16 cellular contexts compared by ENCODE assay signal in the genomic region with DNA sequence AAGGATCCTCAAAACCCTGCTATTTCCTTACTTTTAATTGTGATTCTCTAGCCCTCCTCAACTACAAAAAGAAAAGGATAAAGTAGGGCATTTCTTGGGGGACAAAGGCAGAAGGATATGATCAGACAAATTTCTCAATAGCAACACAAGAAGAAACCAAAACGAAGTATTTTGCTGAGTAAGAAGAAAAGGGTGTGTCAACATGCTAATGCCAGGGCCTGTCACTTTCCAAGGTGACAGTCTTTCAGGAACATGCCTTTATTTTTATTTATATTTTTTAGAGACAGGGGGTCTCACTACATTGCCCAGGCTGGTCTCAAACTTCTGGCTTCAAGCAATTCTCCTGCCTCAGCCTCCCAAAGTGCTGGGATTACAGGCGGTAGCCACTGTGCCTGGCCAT.
"Had no signal": no experiment of that assay in that cellular context is flagged by ENCODE, and none has a peak within 500 bp of the region (broad histone marks: within the 10 kb centered on the region; RNA-seq: fewer than 3 reads in every experiment).

No MANE protein-coding gene starts in this region.

- H3K27ac ChIP-seq: colonic mucosa, parathyroid adenoma, tibial nerve had no signal

- H3K4me1 ChIP-seq: colonic mucosa, parathyroid adenoma, tibial nerve had no signal

- ATAC-seq: heart left ventricle, left lobe of liver, SK-N-SH treated with all-trans-retinoic acid at 6 μM for 48 hours had no signal

- DNase-seq: activated B cell treated with CpG ODN at 0.5 μM for 24 hours; activated CD4-positive, alpha-beta T cell treated with anti-CD3 and anti-CD28 coated beads, Interleukin-2, amount 50 U/mL, for 1 hour; activated naive CD4-positive, alpha-beta T cell; activated T-cell treated with anti-CD3 and anti-CD28 coated beads, Interleukin-2, amount 50 U/mL, for 1 hour; colonic mucosa; heart left ventricle; mesenchymal stem cell; retina; small intestine had no signal

- H3K9ac ChIP-seq: parathyroid adenoma had no signal

- H3K27me3 ChIP-seq: colonic mucosa, heart left ventricle, tibial nerve had no signal

- H3K36me3 ChIP-seq: colonic mucosa had no signal

- H2AFZ ChIP-seq: parathyroid adenoma had no signal

- FAIRE-seq: astrocyte, frontal cortex, small intestine had no signal

- H3K9me3 ChIP-seq: colonic mucosa, heart left ventricle, tibial nerve had no signal

- H3K27ac Mint-ChIP-seq: activated B cell treated with CpG ODN at 0.5 μM for 24 hours had no signal

- H3K27me3 Mint-ChIP-seq: activated B cell treated with CpG ODN at 0.5 μM for 24 hours; stimulated activated memory B cell treated with anti-CD40 and anti-IgM and Interleukin-4, amounts not matched to agents 10 μg/mL and 1 μg/mL and 100 μg/mL, for 72 hours had no signal

- H3K4me3 ChIP-seq: colonic mucosa, heart left ventricle, tibial nerve had no signal

- H3K4me3 Mint-ChIP-seq: activated B cell treated with CpG ODN at 0.5 μM for 24 hours; stimulated activated memory B cell treated with anti-CD40 and anti-IgM and Interleukin-4, amounts not matched to agents 10 μg/mL and 1 μg/mL and 100 μg/mL, for 72 hours had no signal

- H3K9me3 Mint-ChIP-seq: activated B cell treated with CpG ODN at 0.5 μM for 24 hours; stimulated activated memory B cell treated with anti-CD40 and anti-IgM and Interleukin-4, amounts not matched to agents 10 μg/mL and 1 μg/mL and 100 μg/mL, for 72 hours had no signal
